Comparison of ENCODE assay signal across 1 cellular context in the genomic region with DNA sequence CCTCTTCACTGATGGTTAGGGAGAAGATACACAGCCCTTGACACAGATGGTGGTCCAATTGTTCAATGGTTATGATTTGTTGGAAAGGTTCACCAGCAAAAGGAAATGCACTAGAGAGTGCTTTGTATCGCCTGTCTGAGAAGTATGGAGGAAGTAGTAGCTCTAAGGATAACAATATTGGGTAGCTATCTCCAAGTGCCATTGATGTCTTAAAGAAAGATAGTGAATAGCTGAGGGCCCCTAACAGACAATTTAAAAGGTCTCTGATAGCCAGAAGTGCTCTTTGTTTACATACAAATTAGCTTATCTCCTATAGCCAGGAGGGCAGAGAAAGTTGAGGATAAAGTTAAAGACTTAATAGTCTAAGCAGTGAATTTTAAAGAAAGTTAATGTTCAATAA.
A peak's percentile ranks its signal among the peaks of the same experiment; 100 is the strongest.
TF ChIP-seq lines count a peak whose summit lies in the region.

No MANE protein-coding gene starts in this region.

TF ChIP-seq in K562, 482 proteins besides CTCF, POLR2A, EP300 and RAD21 (continued from another document and continues in another):
- TF ChIP-seq ZNF512 (tag; IDR thresholded peaks at IDR 0.05): no peak
- TF ChIP-seq, protein P1, sequence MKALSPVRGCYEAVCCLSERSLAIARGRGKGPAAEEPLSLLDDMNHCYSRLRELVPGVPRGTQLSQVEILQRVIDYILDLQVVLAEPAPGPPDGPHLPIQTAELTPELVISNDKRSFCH (CRISPR knock-in tag; IDR thresholded peaks at IDR 0.05): no peak
- TF ChIP-seq, protein P1 (tag; IDR thresholded peaks at IDR 0.05): peak; percentile 80
- no peak for TF ChIP-seq HMG20B (CRISPR knock-in tag; IDR thresholded peaks at IDR 0.05)
- TF ChIP-seq, protein P2, sequence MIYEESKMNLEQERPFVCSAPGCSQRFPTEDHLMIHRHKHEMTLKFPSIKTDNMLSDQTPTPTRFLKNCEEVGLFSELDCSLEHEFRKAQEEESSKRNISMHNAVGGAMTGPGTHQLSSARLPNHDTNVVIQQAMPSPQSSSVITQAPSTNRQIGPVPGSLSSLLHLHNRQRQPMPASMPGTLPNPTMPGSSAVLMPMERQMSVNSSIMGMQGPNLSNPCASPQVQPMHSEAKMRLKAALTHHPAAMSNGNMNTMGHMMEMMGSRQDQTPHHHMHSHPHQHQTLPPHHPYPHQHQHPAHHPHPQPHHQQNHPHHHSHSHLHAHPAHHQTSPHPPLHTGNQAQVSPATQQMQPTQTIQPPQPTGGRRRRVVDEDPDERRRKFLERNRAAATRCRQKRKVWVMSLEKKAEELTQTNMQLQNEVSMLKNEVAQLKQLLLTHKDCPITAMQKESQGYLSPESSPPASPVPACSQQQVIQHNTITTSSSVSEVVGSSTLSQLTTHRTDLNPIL (CRISPR knock-in tag; IDR thresholded peaks at IDR 0.05): no peak
- TF ChIP-seq HDAC3 (IDR thresholded peaks at IDR 0.05; ENCODE audit: borderline replicate concordance, partially characterized antibody): peak; percentile 44
- TF ChIP-seq, protein P3, sequence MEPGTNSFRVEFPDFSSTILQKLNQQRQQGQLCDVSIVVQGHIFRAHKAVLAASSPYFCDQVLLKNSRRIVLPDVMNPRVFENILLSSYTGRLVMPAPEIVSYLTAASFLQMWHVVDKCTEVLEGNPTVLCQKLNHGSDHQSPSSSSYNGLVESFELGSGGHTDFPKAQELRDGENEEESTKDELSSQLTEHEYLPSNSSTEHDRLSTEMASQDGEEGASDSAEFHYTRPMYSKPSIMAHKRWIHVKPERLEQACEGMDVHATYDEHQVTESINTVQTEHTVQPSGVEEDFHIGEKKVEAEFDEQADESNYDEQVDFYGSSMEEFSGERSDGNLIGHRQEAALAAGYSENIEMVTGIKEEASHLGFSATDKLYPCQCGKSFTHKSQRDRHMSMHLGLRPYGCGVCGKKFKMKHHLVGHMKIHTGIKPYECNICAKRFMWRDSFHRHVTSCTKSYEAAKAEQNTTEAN (CRISPR knock-in tag; IDR thresholded peaks at IDR 0.05): no peak
- peak; percentile 66 for TF ChIP-seq CCNT2 (IDR thresholded peaks at IDR 0.05; ENCODE audit: borderline replicate concordance, extremely low read depth, insufficient read length, low read depth, low read length)
- TF ChIP-seq ZNF134 (CRISPR knock-in tag; conservative IDR thresholded peaks at IDR 0.05): no peak
- TF ChIP-seq MTA2 (IDR thresholded peaks at IDR 0.05; ENCODE audit: low read depth): peak; percentile 81
- TF ChIP-seq MEIS2 (IDR thresholded peaks at IDR 0.05; ENCODE audit: partially characterized antibody): peak; percentile 21
- TF ChIP-seq, protein P4, sequence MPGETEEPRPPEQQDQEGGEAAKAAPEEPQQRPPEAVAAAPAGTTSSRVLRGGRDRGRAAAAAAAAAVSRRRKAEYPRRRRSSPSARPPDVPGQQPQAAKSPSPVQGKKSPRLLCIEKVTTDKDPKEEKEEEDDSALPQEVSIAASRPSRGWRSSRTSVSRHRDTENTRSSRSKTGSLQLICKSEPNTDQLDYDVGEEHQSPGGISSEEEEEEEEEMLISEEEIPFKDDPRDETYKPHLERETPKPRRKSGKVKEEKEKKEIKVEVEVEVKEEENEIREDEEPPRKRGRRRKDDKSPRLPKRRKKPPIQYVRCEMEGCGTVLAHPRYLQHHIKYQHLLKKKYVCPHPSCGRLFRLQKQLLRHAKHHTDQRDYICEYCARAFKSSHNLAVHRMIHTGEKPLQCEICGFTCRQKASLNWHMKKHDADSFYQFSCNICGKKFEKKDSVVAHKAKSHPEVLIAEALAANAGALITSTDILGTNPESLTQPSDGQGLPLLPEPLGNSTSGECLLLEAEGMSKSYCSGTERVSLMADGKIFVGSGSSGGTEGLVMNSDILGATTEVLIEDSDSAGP (CRISPR knock-in tag; IDR thresholded peaks at IDR 0.05): no peak
- no peak for TF ChIP-seq PHTF2 (CRISPR knock-in tag; IDR thresholded peaks at IDR 0.05)
- TF ChIP-seq PRMT5 (CRISPR knock-in tag; IDR thresholded peaks at IDR 0.05): no peak
- TF ChIP-seq, protein P5, sequence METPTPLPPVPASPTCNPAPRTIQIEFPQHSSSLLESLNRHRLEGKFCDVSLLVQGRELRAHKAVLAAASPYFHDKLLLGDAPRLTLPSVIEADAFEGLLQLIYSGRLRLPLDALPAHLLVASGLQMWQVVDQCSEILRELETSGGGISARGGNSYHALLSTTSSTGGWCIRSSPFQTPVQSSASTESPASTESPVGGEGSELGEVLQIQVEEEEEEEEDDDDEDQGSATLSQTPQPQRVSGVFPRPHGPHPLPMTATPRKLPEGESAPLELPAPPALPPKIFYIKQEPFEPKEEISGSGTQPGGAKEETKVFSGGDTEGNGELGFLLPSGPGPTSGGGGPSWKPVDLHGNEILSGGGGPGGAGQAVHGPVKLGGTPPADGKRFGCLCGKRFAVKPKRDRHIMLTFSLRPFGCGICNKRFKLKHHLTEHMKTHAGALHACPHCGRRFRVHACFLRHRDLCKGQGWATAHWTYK (CRISPR knock-in tag; IDR thresholded peaks at IDR 0.05): no peak
- peak; percentile 83 for TF ChIP-seq KLF16 (IDR thresholded peaks at IDR 0.05)
- TF ChIP-seq ZNF696 (CRISPR knock-in tag; conservative IDR thresholded peaks at IDR 0.05): no peak
- TF ChIP-seq ZNF146 (CRISPR knock-in tag; IDR thresholded peaks at IDR 0.05; ENCODE audit: unreplicated experiment): no peak
- TF ChIP-seq CBX2 (IDR thresholded peaks at IDR 0.05; ENCODE audit: insufficient read depth, low read length, poor library complexity, severe bottlenecking): no peak
- TF ChIP-seq NR4A1 (CRISPR knock-in tag; IDR thresholded peaks at IDR 0.05): no peak
- TF ChIP-seq NR4A1 (tag; IDR thresholded peaks at IDR 0.05): peak; percentile 76
- TF ChIP-seq KDM2B (CRISPR knock-in tag; IDR thresholded peaks at IDR 0.05): no peak
- peak; percentile 90 for TF ChIP-seq CBFA2T3 (IDR thresholded peaks at IDR 0.05)
- TF ChIP-seq FOXA3 (CRISPR knock-in tag; conservative IDR thresholded peaks at IDR 0.05 in 1 of 2, IDR thresholded peaks at IDR 0.05 in 1 of 2): peak; percentile 94 to 99
- TF ChIP-seq SMARCC2 (IDR thresholded peaks at IDR 0.05; ENCODE audit: low read depth): peak; percentile 26; the same call in 1 of the 2 replicates
- TF ChIP-seq ZNF780A (CRISPR knock-in tag; IDR thresholded peaks at IDR 0.05): no peak
- TF ChIP-seq, protein P6, sequence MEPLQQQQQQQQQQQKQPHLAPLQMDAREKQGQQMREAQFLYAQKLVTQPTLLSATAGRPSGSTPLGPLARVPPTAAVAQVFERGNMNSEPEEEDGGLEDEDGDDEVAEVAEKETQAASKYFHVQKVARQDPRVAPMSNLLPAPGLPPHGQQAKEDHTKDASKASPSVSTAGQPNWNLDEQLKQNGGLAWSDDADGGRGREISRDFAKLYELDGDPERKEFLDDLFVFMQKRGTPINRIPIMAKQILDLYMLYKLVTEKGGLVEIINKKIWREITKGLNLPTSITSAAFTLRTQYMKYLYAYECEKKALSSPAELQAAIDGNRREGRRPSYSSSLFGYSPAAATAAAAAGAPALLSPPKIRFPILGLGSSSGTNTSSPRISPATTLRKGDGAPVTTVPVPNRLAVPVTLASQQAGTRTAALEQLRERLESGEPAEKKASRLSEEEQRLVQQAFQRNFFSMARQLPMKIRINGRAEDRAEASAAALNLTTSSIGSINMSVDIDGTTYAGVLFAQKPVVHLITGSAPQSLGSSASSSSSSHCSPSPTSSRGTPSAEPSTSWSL (CRISPR knock-in tag; IDR thresholded peaks at IDR 0.05; ENCODE audit: borderline replicate concordance): no peak
- TF ChIP-seq RERE (CRISPR knock-in tag; IDR thresholded peaks at IDR 0.05; ENCODE audit: borderline replicate concordance): no peak
- no peak for TF ChIP-seq TEAD1 (CRISPR knock-in tag; IDR thresholded peaks at IDR 0.05)
- TF ChIP-seq RHOXF2B (CRISPR knock-in tag; conservative IDR thresholded peaks at IDR 0.05): no peak
- no peak for TF ChIP-seq FOXK1 (CRISPR knock-in tag; IDR thresholded peaks at IDR 0.05; ENCODE audit: borderline replicate concordance)
- TF ChIP-seq RUNX1 (IDR thresholded peaks at IDR 0.05; ENCODE audit: low read depth): no peak
- no peak for TF ChIP-seq ZFP30 (CRISPR knock-in tag; IDR thresholded peaks at IDR 0.05; ENCODE audit: borderline replicate concordance)
- TF ChIP-seq HNRNPL (IDR thresholded peaks at IDR 0.05; ENCODE audit: low read depth, low read length): no peak
- no peak for TF ChIP-seq ZNF121 (CRISPR knock-in tag; conservative IDR thresholded peaks at IDR 0.05)
- no peak for TF ChIP-seq DDX20 (tag; IDR thresholded peaks at IDR 0.05; ENCODE audit: low read depth)
- TF ChIP-seq RBM39 (optimal IDR thresholded peaks at IDR 0.05; ENCODE audit: low read depth, low read length): no peak
- TF ChIP-seq HIVEP1 (CRISPR knock-in tag; IDR thresholded peaks at IDR 0.05): no peak
- TF ChIP-seq BHLHE40 (IDR thresholded peaks at IDR 0.05; ENCODE audit: low read length): no peak
- no peak for TF ChIP-seq ETS2 (tag; IDR thresholded peaks at IDR 0.05; ENCODE audit: borderline replicate concordance, poor library complexity, severe bottlenecking)
- no peak for TF ChIP-seq ZNF354B (CRISPR knock-in tag; IDR thresholded peaks at IDR 0.05)
- peak; percentile 45 for TF ChIP-seq SMARCA4 (IDR thresholded peaks at IDR 0.05)
- TF ChIP-seq ARID1B (IDR thresholded peaks at IDR 0.05): peak; percentile 90
- no peak for TF ChIP-seq SNAPC5 (CRISPR knock-in tag; IDR thresholded peaks at IDR 0.05)
- TF ChIP-seq KAT7 (CRISPR knock-in tag; IDR thresholded peaks at IDR 0.05; ENCODE audit: borderline replicate concordance): no peak
